Comparison of ENCODE assay signal across 10 cellular contexts in the genomic region with DNA sequence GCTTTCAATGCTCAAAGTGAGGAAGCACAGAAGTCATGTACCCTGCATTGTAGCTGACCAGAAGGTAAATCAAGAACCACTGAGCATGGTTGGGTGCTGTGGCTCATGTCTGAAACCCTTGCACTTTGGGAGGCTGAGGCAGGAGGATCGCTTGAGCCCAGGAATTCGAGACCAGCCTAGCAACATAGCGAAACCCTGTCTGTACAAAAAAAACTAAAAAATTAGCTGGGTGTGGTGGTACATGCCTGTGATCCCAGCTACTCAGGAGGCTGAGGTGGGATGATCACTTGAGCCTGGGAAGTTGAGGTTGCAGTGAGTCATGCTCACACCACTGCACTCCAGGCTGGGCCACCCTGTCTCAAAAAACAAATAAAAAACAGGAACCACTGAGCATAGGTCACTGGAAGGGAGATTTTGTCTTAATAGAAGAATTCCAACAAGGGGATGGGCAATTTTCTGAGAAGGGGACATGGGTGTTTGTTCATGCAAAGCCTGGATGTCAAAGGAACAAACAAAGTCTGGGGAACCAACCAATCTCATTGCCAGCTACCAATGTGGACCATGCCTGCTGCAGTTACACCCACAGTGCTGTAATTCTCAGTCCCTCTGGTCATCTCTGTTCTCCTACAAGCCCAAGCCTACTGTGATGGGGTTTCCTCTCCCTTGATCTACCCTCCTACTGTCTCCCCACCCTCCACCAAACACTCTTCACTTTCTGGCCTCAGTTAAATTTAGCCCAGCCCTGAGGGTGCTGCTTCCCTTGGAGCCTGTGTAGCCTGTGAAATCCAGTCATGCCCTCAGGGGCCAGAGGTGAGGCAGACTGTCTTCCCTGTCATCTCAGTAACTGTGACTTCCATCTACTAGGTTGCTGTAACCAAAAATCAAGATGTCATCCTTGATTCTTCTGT. TPM values are rescaled to one million over a fixed set of nuclear protein-coding genes. Genes with fewer than 3 reads are reported as not detected.
DNase-seq lines count a peak whose midpoint lies in the region; ATAC-seq lines count a peak whose summit lies in the region.
"Had no signal": no experiment of that assay in that cellular context is flagged by ENCODE, and none has a peak within 500 bp of the region (broad histone marks: within the 10 kb centered on the region; RNA-seq: fewer than 3 reads in every experiment).

No MANE protein-coding gene starts in this region.

- DNase-seq in NOMO-1 treated with DMSO at 0.1 percent for 48 hours (lab: John Stamatoyannopoulos, UW; ENCODE audit: unreplicated experiment), result peak; percentile 23
- DNase-seq in NOMO-1 treated with dmso at 0.1 percent for 144 hours (lab: John Stamatoyannopoulos, UW; ENCODE audit: unreplicated experiment), result no peak
- DNase-seq in SW480 (ENCODE audit: low spot score), result peak; percentile 78
- DNase-seq in iris pigment epithelial cell (ENCODE audit: low read depth), result peak; percentile 55
- peak; percentile 48 for DNase-seq in ureter (ENCODE audit: low spot score)
- DNase-seq in NCI-H1436 treated with DMSO at 0.1 percent for 48 hours (lab: John Stamatoyannopoulos, UW), result no peak
- DNase-seq in DMS79 (lab: John Stamatoyannopoulos, UW), result no peak
- DNase-seq: amniotic stem cell had no signal

- ATAC-seq in GM18517 (IDR thresholded peaks at IDR 0.05; ENCODE audit: unreplicated experiment), result no peak
- ATAC-seq: sciatic nerve had no signal

RNA-seq across cellular contexts. Expression of a gene that starts 47.9 kb away (rescaled TPM):
- total RNA-seq in ureter, result 1,345 TPM

Comparison
In these comparisons a context has a peak if more than half of its experiments do, and no peak if none do; other contexts are left out.
1. DNase-seq: peak in NOMO-1 treated with DMSO at 0.1 percent for 48 hours (single experiment), SW480 (single experiment), iris pigment epithelial cell (single experiment) and ureter (single experiment); none in NOMO-1 treated with dmso at 0.1 percent for 144 hours (single experiment), NCI-H1436 treated with DMSO at 0.1 percent for 48 hours (single experiment) and DMS79 (single experiment).